In genomic region chr14:76375484-76375883, GRCh38 we compare ENCODE assay signal across 2 cellular contexts.
TF ChIP-seq lines count a peak whose summit lies in the region.

No MANE protein-coding gene starts in this region.

TF ChIP-seq in HCT116, 20 proteins besides CTCF, POLR2A, EP300 and RAD21:
- TF ChIP-seq EGR1 (IDR thresholded peaks at IDR 0.05; ENCODE audit: low read depth) (peak; percentile 91), SP1 (IDR thresholded peaks at IDR 0.05; ENCODE audit: low read depth) (no peak)
TF ChIP-seq in HCT116: peak in this region for 1.

TF ChIP-seq in H1, 55 proteins besides CTCF, POLR2A, EP300 and RAD21:
- no peak for TF ChIP-seq MAFK (IDR thresholded peaks at IDR 0.05; ENCODE audit: low read depth, low read length)
- no peak for TF ChIP-seq POU5F1 (IDR thresholded peaks at IDR 0.05; ENCODE audit: low read depth, low read length)
- TF ChIP-seq ASH2L (IDR thresholded peaks at IDR 0.05; ENCODE audit: low read length): no peak
- TF ChIP-seq JUND (IDR thresholded peaks at IDR 0.05; ENCODE audit: low read length): no peak
- no peak for TF ChIP-seq E2F6 (IDR thresholded peaks at IDR 0.05)
- no peak for TF ChIP-seq CREB1 (IDR thresholded peaks at IDR 0.05)
- TF ChIP-seq SUZ12 (IDR thresholded peaks at IDR 0.05; ENCODE audit: low read length): no peak
- TF ChIP-seq PHF8 (conservative IDR thresholded peaks at IDR 0.05; ENCODE audit: low read depth, low read length): no peak
- no peak for TF ChIP-seq SIN3A (conservative IDR thresholded peaks at IDR 0.05 in 1 of 2, IDR thresholded peaks at IDR 0.05 in 1 of 2; ENCODE audit: low read depth in 1 of 2, low read length in 2 of 2)
- TF ChIP-seq NANOG (IDR thresholded peaks at IDR 0.05; ENCODE audit: insufficient read depth, low read depth, low read length, poor library complexity, severe bottlenecking): no peak
- TF ChIP-seq RXRA (IDR thresholded peaks at IDR 0.05; ENCODE audit: insufficient read depth, low read depth, low read length): no peak
- no peak for TF ChIP-seq CHD1 (IDR thresholded peaks at IDR 0.05; ENCODE audit: low read depth, low read length)
- no peak for TF ChIP-seq BCL11A (IDR thresholded peaks at IDR 0.05; ENCODE audit: low read depth in 2 of 2, low read length in 2 of 2)
- TF ChIP-seq RNF2 (IDR thresholded peaks at IDR 0.05; ENCODE audit: borderline replicate concordance, low read depth, low read length, missing control alignments, poor library complexity, severe bottlenecking): no peak
- TF ChIP-seq POLR2AphosphoS5 (IDR thresholded peaks at IDR 0.05; ENCODE audit: low read depth, low read length): no peak
- TF ChIP-seq, protein P1, sequence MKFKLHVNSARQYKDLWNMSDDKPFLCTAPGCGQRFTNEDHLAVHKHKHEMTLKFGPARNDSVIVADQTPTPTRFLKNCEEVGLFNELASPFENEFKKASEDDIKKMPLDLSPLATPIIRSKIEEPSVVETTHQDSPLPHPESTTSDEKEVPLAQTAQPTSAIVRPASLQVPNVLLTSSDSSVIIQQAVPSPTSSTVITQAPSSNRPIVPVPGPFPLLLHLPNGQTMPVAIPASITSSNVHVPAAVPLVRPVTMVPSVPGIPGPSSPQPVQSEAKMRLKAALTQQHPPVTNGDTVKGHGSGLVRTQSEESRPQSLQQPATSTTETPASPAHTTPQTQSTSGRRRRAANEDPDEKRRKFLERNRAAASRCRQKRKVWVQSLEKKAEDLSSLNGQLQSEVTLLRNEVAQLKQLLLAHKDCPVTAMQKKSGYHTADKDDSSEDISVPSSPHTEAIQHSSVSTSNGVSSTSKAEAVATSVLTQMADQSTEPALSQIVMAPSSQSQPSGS (IDR thresholded peaks at IDR 0.05; ENCODE audit: low read length): no peak
- TF ChIP-seq BACH1 (IDR thresholded peaks at IDR 0.05; ENCODE audit: low read length): no peak
